18 cellular contexts compared by ENCODE assay signal in the genomic region with DNA sequence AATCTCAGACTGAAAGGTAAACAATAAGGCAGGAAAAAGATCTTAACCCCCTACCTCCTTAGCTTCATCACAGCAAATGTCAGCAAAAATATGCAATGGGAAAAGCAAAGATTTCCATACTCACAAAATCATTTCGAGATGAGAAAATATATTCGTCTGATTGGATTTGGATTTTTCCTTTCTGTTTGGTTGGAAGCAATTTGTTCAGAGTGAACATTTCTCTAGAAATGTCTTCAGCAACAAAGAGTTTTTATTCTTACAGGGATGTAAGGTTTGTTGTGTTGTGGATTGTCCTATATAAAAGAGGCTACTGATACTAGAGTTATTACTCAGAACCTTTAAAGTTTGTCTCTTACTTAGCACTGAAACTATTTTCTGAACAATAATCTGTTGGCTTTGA. TPM values are rescaled to one million over a fixed set of nuclear protein-coding genes. Genes with fewer than 3 reads are reported as not detected.
A peak's percentile ranks its signal among the peaks of the same experiment; 100 is the strongest.
DNase-seq lines count a peak whose midpoint lies in the region; ATAC-seq and TF ChIP-seq lines count a peak whose summit lies in the region.
"Had no signal": no experiment of that assay in that cellular context is flagged by ENCODE, and none has a peak within 500 bp of the region (broad histone marks: within the 10 kb centered on the region; RNA-seq: fewer than 3 reads in every experiment).

No MANE protein-coding gene starts in this region.

- no peak overlapping the region for H3K4ac ChIP-seq in neuronal stem cell (ENCODE audit: low read length)

- H3K27ac Mint-ChIP-seq in GM23338 (no peak overlapping the region), HFFc6 (no peak overlapping the region)
- H3K27ac Mint-ChIP-seq: CD4-positive, CD25-positive, alpha-beta regulatory T cell had no signal

- no peaks in the 10 kb centered on the region; the same call in 1 of the 2 replicates for H3K36me3 ChIP-seq in GM23338 (ENCODE audit: insufficient read depth)
- H3K36me3 ChIP-seq in neuronal stem cell (replicated peaks in 1 of 2; ENCODE audit: control insufficient read depth in 2 of 2, insufficient read depth in 2 of 2, low read length in 2 of 2) = no peaks in the 10 kb centered on the region
- H3K36me3 ChIP-seq: BLaER1 treated with 17β-estradiol and CSF1 and Interleukin-3, amounts not matched to agents 10 nM and 100 nM had no signal

- H3K4me1 Mint-ChIP-seq in GM23338 (peaks cover 6% of the 10 kb centered on the region), HFFc6 (ENCODE audit: low read depth) (no peaks in the 10 kb centered on the region)
- H3K4me1 Mint-ChIP-seq: CD4-positive, CD25-positive, alpha-beta regulatory T cell had no signal

- no peaks in the 10 kb centered on the region for H3F3A ChIP-seq in GM23338 (replicated peaks; ENCODE audit: low read depth)

- DNase-seq in GM23338 (ENCODE audit: low spot score) (no peak), dorsolateral prefrontal cortex (no peak), medulla oblongata (ENCODE audit: extremely low spot score) (peak; percentile 29), right cardiac atrium (no peak), HFFc6 (no peak), neuronal stem cell (ENCODE audit: low spot score) (no peak)
- DNase-seq: ACHN; CD4-positive, CD25-positive, alpha-beta regulatory T cell; DMS 273 treated with DMSO at 0.1 percent for 48 hours; DMS79; GM23248; H7 had no signal

- H3K79me2 ChIP-seq in GM23338 (replicated peaks; ENCODE audit: insufficient read depth) = no peaks in the 10 kb centered on the region

- no peaks in the 10 kb centered on the region for H3K9me2 ChIP-seq in GM23338 (ENCODE audit: insufficient read depth)

- no peak overlapping the region for H3K23ac ChIP-seq in neuronal stem cell (ENCODE audit: low read depth, low read length, poor library complexity)

- no peak overlapping the region for H3K9ac ChIP-seq in neuronal stem cell (ENCODE audit: low read depth, low read length, poor library complexity)
- H3K9ac ChIP-seq: BLaER1 treated with 17β-estradiol and CSF1 and Interleukin-3, amounts not matched to agents 10 nM and 100 nM; GM23248 had no signal

- H2BK15ac ChIP-seq in neuronal stem cell (ENCODE audit: low read length) = no peak overlapping the region

- H2AFZ ChIP-seq in GM23338 (0 out of 2 replicates have a peak overlapping the region, but pooled peaks have one; percentile 26), neuronal stem cell (ENCODE audit: low read length) (no peak overlapping the region)
- H2AFZ ChIP-seq: GM23248 had no signal

- H3K9me3 Mint-ChIP-seq in GM23338 (no peaks in the 10 kb centered on the region), HFFc6 (no peaks in the 10 kb centered on the region)

- ATAC-seq in GM23338 = no peak
- no peak for ATAC-seq in right cardiac atrium
- ATAC-seq: GM12878 had no signal

- H3K4me3 ChIP-seq in GM23338 (no peak overlapping the region), dorsolateral prefrontal cortex (peak overlapping the region in 47 of 59 donors; percentile 6 to 53 (median 26)), right cardiac atrium (ENCODE audit: low read length) (no peak overlapping the region), neuronal stem cell (ENCODE audit: low read length in 2 of 2) (no peak overlapping the region)
- H3K4me3 ChIP-seq: BLaER1 treated with 17β-estradiol and CSF1 and Interleukin-3, amounts not matched to agents 10 nM and 100 nM; GM12878; GM23248 had no signal

- H3K79me1 ChIP-seq in neuronal stem cell (ENCODE audit: low read depth, low read length) = no peaks in the 10 kb centered on the region

- no peak overlapping the region for H4K91ac ChIP-seq in neuronal stem cell (ENCODE audit: low read depth, low read length, poor library complexity)

- TF ChIP-seq CTCF in GM23338 (conservative IDR thresholded peaks at IDR 0.05; ENCODE audit: low read depth in 2 of 2) (no peak), dorsolateral prefrontal cortex (IDR thresholded peaks at IDR 0.05 in 54 of 56, conservative IDR thresholded peaks at IDR 0.05 in 2 of 56; ENCODE audit: low read depth in 1 of 56, partially characterized antibody in 56 of 56) (no peak), HFFc6 (IDR thresholded peaks at IDR 0.05) (no peak)

- H3K9me3 ChIP-seq in right cardiac atrium (ENCODE audit: control insufficient read depth, low read length) (no peaks in the 10 kb centered on the region), neuronal stem cell (replicated peaks in 1 of 2; ENCODE audit: control insufficient read depth in 2 of 2, insufficient read depth in 1 of 2, low read depth in 1 of 2, low read length in 2 of 2) (no peaks in the 10 kb centered on the region)
- H3K9me3 ChIP-seq: BLaER1 treated with 17β-estradiol and CSF1 and Interleukin-3, amounts not matched to agents 10 nM and 100 nM had no signal

- no peak overlapping the region for H2BK5ac ChIP-seq in neuronal stem cell (ENCODE audit: low read length)

- no peak overlapping the region for H3K27ac ChIP-seq in GM23338 (ENCODE audit: low read depth)
- H3K27ac ChIP-seq in dorsolateral prefrontal cortex = peak overlapping the region in 57 of 59 donors; percentile 1 to 87 (median 76)
- H3K27ac ChIP-seq in temporal lobe (ENCODE audit: low read depth, low read length) = peak overlapping the region; percentile 57
- H3K27ac ChIP-seq in right cardiac atrium (ENCODE audit: low read length) = no peak overlapping the region
- H3K27ac ChIP-seq in neuronal stem cell (replicated peaks; ENCODE audit: low read length) = no peak overlapping the region
- H3K27ac ChIP-seq: BLaER1 treated with 17β-estradiol and CSF1 and Interleukin-3, amounts not matched to agents 10 nM and 100 nM; GM23248 had no signal

- H3K18ac ChIP-seq in neuronal stem cell (ENCODE audit: low read length) = no peak overlapping the region

- H3K27me3 Mint-ChIP-seq in GM23338 (ENCODE audit: insufficient read depth, low read depth, poor library complexity) (no peaks in the 10 kb centered on the region), HFFc6 (ENCODE audit: insufficient read depth) (peaks cover 4% of the 10 kb centered on the region; the same call in 1 of the 2 replicates)
- H3K27me3 Mint-ChIP-seq: CD4-positive, CD25-positive, alpha-beta regulatory T cell had no signal

- H3K27me3 ChIP-seq in GM23338 (ENCODE audit: insufficient read depth) (no peaks in the 10 kb centered on the region), dorsolateral prefrontal cortex (no peaks in the 10 kb centered on the region), right cardiac atrium (ENCODE audit: control insufficient read depth, insufficient read depth) (no peaks in the 10 kb centered on the region), neuronal stem cell (ENCODE audit: control insufficient read depth in 3 of 3, insufficient read depth in 3 of 3, low read depth in 1 of 3, low read length in 3 of 3) (peaks cover 0 to 2% (median 0%) of the 10 kb centered on the region in 3 experiments)
- H3K27me3 ChIP-seq: BLaER1 treated with 17β-estradiol and CSF1 and Interleukin-3, amounts not matched to agents 10 nM and 100 nM had no signal

- no peak overlapping the region for H3K14ac ChIP-seq in neuronal stem cell (ENCODE audit: low read length)

- no peak overlapping the region for H2AK5ac ChIP-seq in neuronal stem cell (ENCODE audit: low read depth, low read length)

- H3K4me2 ChIP-seq in GM23338 (no peak overlapping the region), neuronal stem cell (ENCODE audit: insufficient read depth, low read length, poor library complexity, severe bottlenecking) (no peak overlapping the region)
- H3K4me2 ChIP-seq: BLaER1 treated with 17β-estradiol and CSF1 and Interleukin-3, amounts not matched to agents 10 nM and 100 nM had no signal

- no peaks in the 10 kb centered on the region for H3K4me1 ChIP-seq in GM23338 (ENCODE audit: insufficient read depth)
- no peaks in the 10 kb centered on the region for H3K4me1 ChIP-seq in right cardiac atrium (ENCODE audit: control insufficient read depth, insufficient read depth, low read length)
- H3K4me1 ChIP-seq in neuronal stem cell (ENCODE audit: control insufficient read depth in 2 of 2, insufficient read depth in 1 of 2, low read depth in 1 of 2, low read length in 2 of 2) = peaks cover 2 to 5% of the 10 kb centered on the region in 2 donors
- H3K4me1 ChIP-seq: BLaER1 treated with 17β-estradiol and CSF1 and Interleukin-3, amounts not matched to agents 10 nM and 100 nM had no signal

- no peak overlapping the region for H2BK120ac ChIP-seq in neuronal stem cell (ENCODE audit: low read depth, low read length)

- intact Hi-C loops in dorsolateral prefrontal cortex (cut with DNase I) = no loop called here
- intact Hi-C loops in right cardiac atrium (cut with DNase I) = no loop called here

- no peaks in the 10 kb centered on the region for H3K36me3 Mint-ChIP-seq in GM23338 (ENCODE audit: low read depth)
- no peaks in the 10 kb centered on the region for H3K36me3 Mint-ChIP-seq in HFFc6 (ENCODE audit: low read depth)
- H3K36me3 Mint-ChIP-seq: CD4-positive, CD25-positive, alpha-beta regulatory T cell had no signal

- H2BK12ac ChIP-seq in neuronal stem cell (ENCODE audit: low read length) = no peak overlapping the region

- no peaks in the 10 kb centered on the region for H4K20me1 ChIP-seq in GM23338 (replicated peaks; ENCODE audit: insufficient read depth)
- H4K20me1 ChIP-seq: BLaER1 treated with 17β-estradiol and CSF1 and Interleukin-3, amounts not matched to agents 10 nM and 100 nM had no signal

- no peak overlapping the region for H4K8ac ChIP-seq in neuronal stem cell (ENCODE audit: low read depth, low read length)

- H3K4me3 Mint-ChIP-seq in GM23338 (no peak overlapping the region), HFFc6 (no peak overlapping the region)
- H3K4me3 Mint-ChIP-seq: CD4-positive, CD25-positive, alpha-beta regulatory T cell had no signal

- 69% methylated on average over 2 of the region's 2 CpGs for WGBS in right cardiac atrium
- WGBS in neuronal stem cell (ENCODE audit: extremely low coverage in 2 of 2, insufficient read length in 2 of 2, insufficient replicate concordance in 1 of 2), 2 donors = no CpG with 5 or more reads among the region's 2 CpGs

TF ChIP-seq in GM23338, 12 proteins besides CTCF, POLR2A, EP300 and RAD21 (continues in another document):
- TF ChIP-seq JUNB (IDR thresholded peaks at IDR 0.05; ENCODE audit: unreplicated experiment) (no peak), ZNF331 (CRISPR knock-in tag; IDR thresholded peaks at IDR 0.05; ENCODE audit: low read depth) (no peak)

RNA-seq across cellular contexts. Expression of gene GRIA2, which starts 23.8 kb away (rescaled TPM):
- total RNA-seq in GM23338 (2014; rRNA removed; shearing (Covaris generic)) = not detected in 2 replicates
- polyA plus RNA-seq in GM23338 (2016; fragmentation: Nextera tagmentation; extraction: Ambion mirVana) = 0.19 TPM in 1 of 2 replicates, not detected in the other
- 100 to 1,000 TPM; 216 to 613 (median 446) TPM for total RNA-seq in dorsolateral prefrontal cortex
- 264 TPM for total RNA-seq in temporal lobe
- not detected for total RNA-seq in right cardiac atrium
- 0.09 TPM for polyA plus RNA-seq in right cardiac atrium
- not detected for total RNA-seq in HFFc6 (2021; fragmentation: NEBNext Ultra II Directional; extraction: Animal tissue kit (Norgen Biotek cat#: 25700))
- 0.03 TPM for polyA plus RNA-seq in neuronal stem cell (2013, experiment 1 of 2)
- polyA plus RNA-seq in neuronal stem cell (2013, experiment 2 of 2) = 0.12 TPM
- total RNA-seq: A172; CD4-positive, CD25-positive, alpha-beta regulatory T cell; G401; GM23248; H7; HT-29 had no signal
- polyA plus RNA-seq: CD4-positive, CD25-positive, alpha-beta regulatory T cell; GM12878; GM23248 had no signal

Comparison
In these comparisons a context has a peak if more than half of its experiments do, and no peak if none do; other contexts are left out.
1. H3K27ac ChIP-seq: peak in dorsolateral prefrontal cortex (57 of 59) and temporal lobe (single experiment); none in GM23338 (single experiment), right cardiac atrium (single experiment) and neuronal stem cell (single experiment).
2. H3K4me3 ChIP-seq: peak in dorsolateral prefrontal cortex (47 of 59); none in GM23338 (single experiment), right cardiac atrium (single experiment) and neuronal stem cell (0 of 2).
3. RNA of gene GRIA2, which starts 23.8 kb away (total RNA-seq): 216 to 613 TPM in dorsolateral prefrontal cortex and 264 TPM in temporal lobe (single experiment); not detected in GM23338, not detected in right cardiac atrium and not detected in HFFc6; every median in the first group is over 100 times any median in the second.